ENCODE assay signal across 18 cellular contexts in the genomic region with DNA sequence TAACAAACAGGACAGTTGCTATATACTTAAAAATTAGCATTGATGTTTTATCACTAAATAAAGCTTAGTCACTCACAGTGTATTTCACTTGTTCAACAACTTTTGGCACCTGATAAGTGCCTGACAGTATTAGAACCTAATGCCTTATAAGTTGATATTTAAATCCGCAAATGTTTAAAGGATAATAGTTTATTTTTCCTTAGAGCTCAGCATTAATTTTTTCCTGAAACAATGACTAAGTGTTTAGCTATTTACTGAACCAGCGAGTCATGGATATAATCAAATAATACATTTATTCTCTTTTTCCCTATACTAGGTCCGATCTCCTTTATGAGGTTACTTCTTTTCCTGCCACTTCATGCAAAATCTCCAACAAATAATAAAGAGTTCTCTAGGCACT.
DNase-seq lines count a peak whose midpoint lies in the region; ATAC-seq and TF ChIP-seq lines count a peak whose summit lies in the region.
"Had no signal": no experiment of that assay in that cellular context is flagged by ENCODE, and none has a peak within 500 bp of the region (broad histone marks: within the 10 kb centered on the region; RNA-seq: fewer than 3 reads in every experiment).

No MANE protein-coding gene starts in this region.

- TF ChIP-seq EP300 in upper lobe of left lung (IDR thresholded peaks at IDR 0.05), result no peak

- H3K4me3 ChIP-seq in CD8-positive, alpha-beta memory T cell (ENCODE audit: low read length), result no peak overlapping the region
- H3K4me3 ChIP-seq in upper lobe of left lung, result no peak overlapping the region
- H3K4me3 ChIP-seq: adrenal gland, K562, PC-9, right lobe of liver, SJSA1 had no signal

- TF ChIP-seq CTCF in upper lobe of left lung (IDR thresholded peaks at IDR 0.05) (no peak), Calu3 (IDR thresholded peaks at IDR 0.05; ENCODE audit: unreplicated experiment) (no peak)

- CTCF ChIA-PET in CD8-positive, alpha-beta memory T cell (lab: Charles Lee), result interaction anchor here (1.1 kb wide), 1 partner anchor 42 kb away, joined by 3 read pairs; no protein-coding TSS in a partner anchor
- CTCF ChIA-PET in Calu3 (lab: Charles Lee), result interaction anchor here (1.1 kb wide), 1 partner anchor 9 kb away, joined by 3 read pairs; no protein-coding TSS in a partner anchor

- peaks cover 17% of the 10 kb centered on the region for H3K36me3 ChIP-seq in CD8-positive, alpha-beta memory T cell (ENCODE audit: insufficient read depth, low read length)
- H3K36me3 ChIP-seq in KOPT-K1 (ENCODE audit: insufficient read depth, low read length) (no peaks in the 10 kb centered on the region; the same call in 1 of the 2 replicates), upper lobe of left lung (peaks cover 0 to 38% (median 0%) of the 10 kb centered on the region in 4 donors)
- H3K36me3 ChIP-seq: adrenal gland, right lobe of liver had no signal

- no peaks in the 10 kb centered on the region for H3K27me3 Mint-ChIP-seq in CD8-positive, alpha-beta memory T cell
- no peaks in the 10 kb centered on the region for H3K27me3 Mint-ChIP-seq in central memory CD8-positive, alpha-beta T cell
- no peaks in the 10 kb centered on the region for H3K27me3 Mint-ChIP-seq in natural killer cell treated with Interleukin-12 subunit alpha and Interleukin-12 subunit beta and Interleukin-15 and Interleukin-18, amount 100 ng/mL, for 72 hours
- H3K27me3 Mint-ChIP-seq in Calu3 (ENCODE audit: unreplicated experiment), result no peaks in the 10 kb centered on the region
- H3K27me3 Mint-ChIP-seq: activated CD4-positive, alpha-beta T cell treated with anti-CD3 and anti-CD28 coated beads, Interleukin-2, amount 10 ng/mL, durations not matched to agents 24 days and 14 days had no signal

- peaks cover 65 to 75% (median 74%) of the 10 kb centered on the region in 3 donors for H3K4me1 Mint-ChIP-seq in CD8-positive, alpha-beta memory T cell
- H3K4me1 Mint-ChIP-seq in central memory CD8-positive, alpha-beta T cell, result peaks cover 64% of the 10 kb centered on the region
- H3K4me1 Mint-ChIP-seq in natural killer cell treated with Interleukin-12 subunit alpha and Interleukin-12 subunit beta and Interleukin-15 and Interleukin-18, amount 100 ng/mL, for 72 hours (ENCODE audit: low read depth in 2 of 2), result peaks cover 43 to 45% of the 10 kb centered on the region in 2 donors
- H3K4me1 Mint-ChIP-seq in Calu3 (ENCODE audit: low read depth, unreplicated experiment), result peaks cover 11% of the 10 kb centered on the region

- POLR2A ChIA-PET in CD8-positive, alpha-beta memory T cell (lab: Charles Lee), result no interaction called here

- peaks cover 16% of the 10 kb centered on the region for H3K4me1 ChIP-seq in CD8-positive, alpha-beta memory T cell (ENCODE audit: insufficient read depth, low read length)
- peaks cover 0 to 6% (median 2%) of the 10 kb centered on the region in 4 donors for H3K4me1 ChIP-seq in upper lobe of left lung
- H3K4me1 ChIP-seq: SJSA1 had no signal

- TF ChIP-seq POLR2A in upper lobe of left lung (IDR thresholded peaks at IDR 0.05), result no peak

- 97% methylated on average over 3 of the region's 3 CpGs for WGBS in upper lobe of left lung, 2 donors

- peaks cover 0 to 2% (median 2%) of the 10 kb centered on the region in 5 donors for H3K9me3 Mint-ChIP-seq in CD8-positive, alpha-beta memory T cell
- H3K9me3 Mint-ChIP-seq in central memory CD8-positive, alpha-beta T cell, result no peaks in the 10 kb centered on the region
- H3K9me3 Mint-ChIP-seq in natural killer cell treated with Interleukin-12 subunit alpha and Interleukin-12 subunit beta and Interleukin-15 and Interleukin-18, amount 100 ng/mL, for 72 hours, result no peaks in the 10 kb centered on the region
- no peaks in the 10 kb centered on the region for H3K9me3 Mint-ChIP-seq in Calu3 (ENCODE audit: low read depth, unreplicated experiment)

- BruUV-seq in Calu3 (replicated peaks; lab: Mats Ljungman, UMichigan), result no TSS peak

- peaks cover 45 to 84% (median 52%) of the 10 kb centered on the region in 3 donors for H3K36me3 Mint-ChIP-seq in CD8-positive, alpha-beta memory T cell
- H3K36me3 Mint-ChIP-seq in central memory CD8-positive, alpha-beta T cell (ENCODE audit: insufficient read depth), result peaks cover 65% of the 10 kb centered on the region
- peaks cover 58% of the 10 kb centered on the region for H3K36me3 Mint-ChIP-seq in natural killer cell treated with Interleukin-12 subunit alpha and Interleukin-12 subunit beta and Interleukin-15 and Interleukin-18, amount 100 ng/mL, for 72 hours
- H3K36me3 Mint-ChIP-seq in Calu3 (ENCODE audit: insufficient read depth, unreplicated experiment), result no peaks in the 10 kb centered on the region

- H3K27ac ChIP-seq in CD8-positive, alpha-beta memory T cell (ENCODE audit: low read depth, low read length), result no peak overlapping the region
- H3K27ac ChIP-seq in KOPT-K1 (ENCODE audit: low read depth, low read length, poor library complexity, severe bottlenecking) (peak overlapping the region; percentile 61), upper lobe of left lung (no peak overlapping the region)
- H3K27ac ChIP-seq: adrenal gland, HL-60, PC-9, SJSA1 had no signal

- H3K9me3 ChIP-seq in CD8-positive, alpha-beta memory T cell (ENCODE audit: low read length), result no peaks in the 10 kb centered on the region
- H3K9me3 ChIP-seq in KOPT-K1 (ENCODE audit: insufficient read depth, low read length, poor library complexity, severe bottlenecking) (no peaks in the 10 kb centered on the region), upper lobe of left lung (no peaks in the 10 kb centered on the region)
- H3K9me3 ChIP-seq: adrenal gland, right lobe of liver, SJSA1 had no signal

- DNase-seq in CD8-positive, alpha-beta memory T cell, result no peak
- DNase-seq in central memory CD8-positive, alpha-beta T cell (ENCODE audit: low spot score in 2 of 2), result no peak
- DNase-seq in natural killer cell treated with Interleukin-12 subunit alpha and Interleukin-12 subunit beta and Interleukin-15 and Interleukin-18, amount 100 ng/mL, for 72 hours (ENCODE audit: low spot score), result no peak
- DNase-seq in upper lobe of left lung, result no peak
- DNase-seq in Calu3, result no peak
- DNase-seq: activated CD4-positive, alpha-beta T cell treated with anti-CD3 and anti-CD28 coated beads, Interleukin-2, amount 10 ng/mL, durations not matched to agents 24 days and 14 days; activated T-cell treated with anti-CD3 and anti-CD28 coated beads for 4 hours; adrenal gland; central memory CD4-positive, alpha-beta T cell; NCI-H1105; occipital lobe; PC-9; right lobe of liver had no signal

- ATAC-seq in central memory CD8-positive, alpha-beta T cell (replicated peaks; ENCODE audit: extremely low read depth, poor library complexity, severe bottlenecking), result no peak
- ATAC-seq in natural killer cell treated with Interleukin-12 subunit alpha and Interleukin-12 subunit beta and Interleukin-15 and Interleukin-18, amount 100 ng/mL, for 72 hours, result no peak
- ATAC-seq in upper lobe of left lung (ENCODE audit: low FRiP score in 2 of 2), result no peak
- ATAC-seq in GM21526 (IDR thresholded peaks at IDR 0.05; ENCODE audit: low FRiP score, unreplicated experiment), result no peak
- ATAC-seq: K562 had no signal

- intact Hi-C loops in Calu3 (cut with micrococcal nuclease; ENCODE audit: unreplicated experiment), result no loop called here

- peak overlapping the region; percentile 3 to 87 (median 70) for H3K27ac Mint-ChIP-seq in CD8-positive, alpha-beta memory T cell
- peak overlapping the region; percentile 63 for H3K27ac Mint-ChIP-seq in central memory CD8-positive, alpha-beta T cell (ENCODE audit: low read depth)
- peak overlapping the region; percentile 73 to 78 for H3K27ac Mint-ChIP-seq in natural killer cell treated with Interleukin-12 subunit alpha and Interleukin-12 subunit beta and Interleukin-15 and Interleukin-18, amount 100 ng/mL, for 72 hours
- H3K27ac Mint-ChIP-seq in Calu3 (ENCODE audit: unreplicated experiment), result no peak overlapping the region

- H3K4me3 Mint-ChIP-seq in CD8-positive, alpha-beta memory T cell, result no peak overlapping the region
- H3K4me3 Mint-ChIP-seq in central memory CD8-positive, alpha-beta T cell, result no peak overlapping the region
- no peak overlapping the region for H3K4me3 Mint-ChIP-seq in natural killer cell treated with Interleukin-12 subunit alpha and Interleukin-12 subunit beta and Interleukin-15 and Interleukin-18, amount 100 ng/mL, for 72 hours
- H3K4me3 Mint-ChIP-seq in Calu3 (ENCODE audit: low read depth, unreplicated experiment), result no peak overlapping the region
- H3K4me3 Mint-ChIP-seq: activated CD4-positive, alpha-beta T cell treated with anti-CD3 and anti-CD28 coated beads, Interleukin-2, amount 10 ng/mL, durations not matched to agents 24 days and 14 days had no signal

- no peaks in the 10 kb centered on the region for H3K27me3 ChIP-seq in CD8-positive, alpha-beta memory T cell (ENCODE audit: insufficient read depth, low read length, poor library complexity, severe bottlenecking)
- H3K27me3 ChIP-seq in upper lobe of left lung, result no peaks in the 10 kb centered on the region
- H3K27me3 ChIP-seq: adrenal gland, right lobe of liver, SJSA1 had no signal
